Comparison of ENCODE assay signal across 8 cellular contexts in genomic region chr4:127782025-127782274, GRCh38.
DNase-seq lines count a peak whose midpoint lies in the region; ATAC-seq and TF ChIP-seq lines count a peak whose summit lies in the region.

No MANE protein-coding gene starts in this region.

- H3K27ac Mint-ChIP-seq in effector memory CD8-positive, alpha-beta T cell: no peak overlapping the region
- H3K27ac Mint-ChIP-seq in memory B cell: no peak overlapping the region

- H3K27me3 Mint-ChIP-seq in effector memory CD8-positive, alpha-beta T cell: peaks cover 62 to 72% of the 10 kb centered on the region in 2 donors
- peaks cover 15% of the 10 kb centered on the region for H3K27me3 Mint-ChIP-seq in memory B cell

- peak overlapping the region; percentile 85 to 86 for H3K4me3 Mint-ChIP-seq in effector memory CD8-positive, alpha-beta T cell
- peak overlapping the region; percentile 92 for H3K4me3 Mint-ChIP-seq in memory B cell

- H3K9me3 ChIP-seq in HUES48 (ENCODE audit: control insufficient read depth, insufficient read depth, low read length): no peaks in the 10 kb centered on the region
- H3K9me3 ChIP-seq in SU-DHL-6 (ENCODE audit: insufficient read depth, low read length): no peaks in the 10 kb centered on the region

- peaks cover 3% of the 10 kb centered on the region; the same call in 1 of the 2 replicates for H3K4me1 ChIP-seq in HUES48 (ENCODE audit: control insufficient read depth, insufficient read depth, low read length)

- H3K9me3 Mint-ChIP-seq in effector memory CD8-positive, alpha-beta T cell: peaks cover 0 to 1% of the 10 kb centered on the region in 2 donors
- H3K9me3 Mint-ChIP-seq in memory B cell: no peaks in the 10 kb centered on the region

- peak overlapping the region; percentile 64 for H3K4me2 ChIP-seq in SU-DHL-6 (ENCODE audit: low read depth, low read length, poor library complexity, severe bottlenecking)

- H3K27ac ChIP-seq in HUES48 (ENCODE audit: low read depth, low read length) (peak overlapping the region; percentile 42), SU-DHL-6 (ENCODE audit: low read depth, low read length) (no peak overlapping the region)

- H3K27me3 ChIP-seq in HUES48 (ENCODE audit: control insufficient read depth, insufficient read depth, low read length) (peaks cover 48% of the 10 kb centered on the region), SU-DHL-6 (ENCODE audit: low read length) (no peaks in the 10 kb centered on the region)

- H3K9ac ChIP-seq in HUES48 (ENCODE audit: low read depth, low read length): peak overlapping the region; percentile 52; the same call in 1 of the 2 replicates
- H3K9ac ChIP-seq in SU-DHL-6 (ENCODE audit: low read length): peak overlapping the region; percentile 70

- no peaks in the 10 kb centered on the region for H3K79me2 ChIP-seq in SU-DHL-6 (ENCODE audit: insufficient read depth, low read length)

- TF ChIP-seq CTCF in SU-DHL-6 (IDR thresholded peaks at IDR 0.05; ENCODE audit: insufficient read depth, low read length, poor library complexity, severe bottlenecking): no peak

- no peaks in the 10 kb centered on the region for H3F3A ChIP-seq in SU-DHL-6 (ENCODE audit: insufficient read depth)

- no peaks in the 10 kb centered on the region for H4K20me1 ChIP-seq in SU-DHL-6 (ENCODE audit: low read depth, low read length)

- no peaks in the 10 kb centered on the region for H3K36me3 Mint-ChIP-seq in effector memory CD8-positive, alpha-beta T cell (ENCODE audit: insufficient read depth)
- H3K36me3 Mint-ChIP-seq in memory B cell: peaks cover 2% of the 10 kb centered on the region

- H3K9me2 ChIP-seq in SU-DHL-6 (replicated peaks; ENCODE audit: insufficient read depth, low read length): no peaks in the 10 kb centered on the region

- H3K4me3 ChIP-seq in HUES48 (ENCODE audit: low read depth, low read length) (peak overlapping the region; percentile 71), SU-DHL-6 (ENCODE audit: insufficient read depth, low read length, poor library complexity, severe bottlenecking) (peak overlapping the region; percentile 68)

- H2AFZ ChIP-seq in SU-DHL-6 (ENCODE audit: low read depth, low read length, severe bottlenecking): peak overlapping the region; percentile 89

- peak; percentile 82 for ATAC-seq in GM21526 (IDR thresholded peaks at IDR 0.05; ENCODE audit: low FRiP score, unreplicated experiment)
- no peak for ATAC-seq in effector memory CD8-positive, alpha-beta T cell (replicated peaks)
- ATAC-seq in memory B cell (ENCODE audit: low read depth): no peak
- peak; percentile 78 for ATAC-seq in stimulated activated naive CD8-positive, alpha-beta T cell treated with anti-CD3 and anti-CD28 coated beads, Interleukin-15, Interleukin-2, amounts not matched to agents 100 U/mL and 50 U/mL, for 24 hours

- H3K36me3 ChIP-seq in HUES48 (ENCODE audit: control insufficient read depth, insufficient read depth, low read length): no peaks in the 10 kb centered on the region
- H3K36me3 ChIP-seq in SU-DHL-6 (ENCODE audit: low read length): no peaks in the 10 kb centered on the region

- DNase-seq in NCI-H526 (lab: John Stamatoyannopoulos, UW) (peak; percentile 60 to 94), NCI-H526 treated with DMSO at 0.1 percent for 48 hours (lab: John Stamatoyannopoulos, UW) (no peak), memory B cell (ENCODE audit: low spot score in 2 of 2) (no peak)
- DNase-seq in effector memory CD8-positive, alpha-beta T cell: no peak
- peak; percentile 69 for DNase-seq in stimulated activated naive CD8-positive, alpha-beta T cell treated with anti-CD3 and anti-CD28 coated beads, Interleukin-15, Interleukin-2, amounts not matched to agents 100 U/mL and 50 U/mL, for 24 hours

- H3K4me1 Mint-ChIP-seq in effector memory CD8-positive, alpha-beta T cell (ENCODE audit: low read depth in 2 of 2): peaks cover 15 to 20% of the 10 kb centered on the region in 2 donors
- peaks cover 10% of the 10 kb centered on the region for H3K4me1 Mint-ChIP-seq in memory B cell

Comparison
In these comparisons a context has a peak if more than half of its experiments do, and no peak if none do; other contexts are left out.
1. DNase-seq: peak in NCI-H526 (2 of 2) and stimulated activated naive CD8-positive, alpha-beta T cell treated with anti-CD3 and anti-CD28 coated beads, Interleukin-15, Interleukin-2, amounts not matched to agents 100 U/mL and 50 U/mL, for 24 hours (single experiment); none in NCI-H526 treated with DMSO at 0.1 percent for 48 hours (single experiment), effector memory CD8-positive, alpha-beta T cell (0 of 3) and memory B cell (0 of 2).
2. ATAC-seq: peak in GM21526 (single experiment) and stimulated activated naive CD8-positive, alpha-beta T cell treated with anti-CD3 and anti-CD28 coated beads, Interleukin-15, Interleukin-2, amounts not matched to agents 100 U/mL and 50 U/mL, for 24 hours (single experiment); none in effector memory CD8-positive, alpha-beta T cell (single experiment) and memory B cell (single experiment).